1 cellular context compared by ENCODE assay signal in genomic region chr3:172750368-172751187, GRCh38.
TF ChIP-seq lines count a peak whose summit lies in the region.

TSS of gene ECT2 (plus strand) at chr3:172750726. CDS start at chr3:172754531, 3,805 bp downstream.

TF ChIP-seq in liver, 16 proteins besides CTCF, POLR2A, EP300 and RAD21 (continued from another document):
- TF ChIP-seq, protein P1, sequence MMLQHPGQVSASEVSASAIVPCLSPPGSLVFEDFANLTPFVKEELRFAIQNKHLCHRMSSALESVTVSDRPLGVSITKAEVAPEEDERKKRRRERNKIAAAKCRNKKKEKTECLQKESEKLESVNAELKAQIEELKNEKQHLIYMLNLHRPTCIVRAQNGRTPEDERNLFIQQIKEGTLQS (IDR thresholded peaks at IDR 0.05) = no peak
- TF ChIP-seq SP1 (IDR thresholded peaks at IDR 0.05) (peak; percentile 98), MAX (IDR thresholded peaks at IDR 0.05) (no peak), FOXA2 (IDR thresholded peaks at IDR 0.05) (peak; percentile 73), JUND (IDR thresholded peaks at IDR 0.05) (peak; percentile 35 to 50), HNF4G (IDR thresholded peaks at IDR 0.05) (no peak), TAF1 (conservative IDR thresholded peaks at IDR 0.05) (no peak), EGR1 (IDR thresholded peaks at IDR 0.05; ENCODE audit: low read depth in 2 of 2) (no peak), HNF4A (conservative IDR thresholded peaks at IDR 0.05) (peak; percentile 7 to 14), FOXA1 (IDR thresholded peaks at IDR 0.05) (peak; percentile 58), NR2F2 (IDR thresholded peaks at IDR 0.05) (no peak), GABPA (IDR thresholded peaks at IDR 0.05 in 1 of 2, conservative IDR thresholded peaks at IDR 0.05 in 1 of 2) (peak in 1 of 2 donors; percentile 59)
- TF ChIP-seq, protein P2, sequence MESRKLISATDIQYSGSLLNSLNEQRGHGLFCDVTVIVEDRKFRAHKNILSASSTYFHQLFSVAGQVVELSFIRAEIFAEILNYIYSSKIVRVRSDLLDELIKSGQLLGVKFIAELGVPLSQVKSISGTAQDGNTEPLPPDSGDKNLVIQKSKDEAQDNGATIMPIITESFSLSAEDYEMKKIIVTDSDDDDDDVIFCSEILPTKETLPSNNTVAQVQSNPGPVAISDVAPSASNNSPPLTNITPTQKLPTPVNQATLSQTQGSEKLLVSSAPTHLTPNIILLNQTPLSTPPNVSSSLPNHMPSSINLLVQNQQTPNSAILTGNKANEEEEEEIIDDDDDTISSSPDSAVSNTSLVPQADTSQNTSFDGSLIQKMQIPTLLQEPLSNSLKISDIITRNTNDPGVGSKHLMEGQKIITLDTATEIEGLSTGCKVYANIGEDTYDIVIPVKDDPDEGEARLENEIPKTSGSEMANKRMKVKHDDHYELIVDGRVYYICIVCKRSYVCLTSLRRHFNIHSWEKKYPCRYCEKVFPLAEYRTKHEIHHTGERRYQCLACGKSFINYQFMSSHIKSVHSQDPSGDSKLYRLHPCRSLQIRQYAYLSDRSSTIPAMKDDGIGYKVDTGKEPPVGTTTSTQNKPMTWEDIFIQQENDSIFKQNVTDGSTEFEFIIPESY (IDR thresholded peaks at IDR 0.05) = peak; percentile 28
TF ChIP-seq in liver: peak in this region for 9.
